Comparison of ENCODE assay signal across 24 cellular contexts in genomic region chr1:29547300-29547699, GRCh38.
"Had no signal": no experiment of that assay in that cellular context is flagged by ENCODE, and none has a peak within 500 bp of the region (broad histone marks: within the 10 kb centered on the region; RNA-seq: fewer than 3 reads in every experiment).

No MANE protein-coding gene starts in this region.

- H3K4me1 Mint-ChIP-seq: immature natural killer cell; naive thymus-derived CD4-positive, alpha-beta T cell; stimulated activated effector memory CD8-positive, alpha-beta T cell treated with anti-CD3 and anti-CD28 coated beads, Interleukin-12 subunit alpha, Interleukin-12 subunit beta, amount 100 ng/mL, for 72 hours had no signal

- DNase-seq: heart left ventricle; hypothalamus; immature natural killer cell; kidney; left ventricle myocardium inferior; mesendoderm; midbrain; mucosa of descending colon; naive thymus-derived CD4-positive, alpha-beta T cell; ovary; small intestine; stimulated activated CD4-positive, alpha-beta T cell treated with anti-CD3 and anti-CD28 coated beads, Interleukin-4, amount 100 ng/mL, for 24 hours; stimulated activated naive CD4-positive, alpha-beta T cell; thyroid gland; transverse colon; upper lobe of left lung had no signal

- H3K36me3 ChIP-seq: heart left ventricle, left ventricle myocardium inferior, ovary, right atrium auricular region, spleen, thyroid gland, transverse colon, upper lobe of left lung had no signal

- H3K27ac Mint-ChIP-seq: immature natural killer cell; naive thymus-derived CD4-positive, alpha-beta T cell; natural killer cell treated with Interleukin-12 subunit alpha and Interleukin-12 subunit beta and Interleukin-15 and Interleukin-18, amount 100 ng/mL, for 72 hours; progenitor cell of endocrine pancreas; stimulated activated effector memory CD8-positive, alpha-beta T cell treated with anti-CD3 and anti-CD28 coated beads, Interleukin-12 subunit alpha, Interleukin-12 subunit beta, amount 100 ng/mL, for 72 hours; stimulated activated naive CD8-positive, alpha-beta T cell treated with anti-CD3 and anti-CD28 coated beads, Interleukin-15, Interleukin-2, amounts not matched to agents 100 ng/mL and 50 ng/mL, for 24 hours had no signal

- H3K9me3 ChIP-seq: heart left ventricle, left ventricle myocardium inferior, mucosa of descending colon, ovary, right atrium auricular region, spleen, thyroid gland, transverse colon, upper lobe of left lung had no signal

- H3K4me1 ChIP-seq: heart left ventricle, left ventricle myocardium inferior, right atrium auricular region, spleen, thyroid gland, transverse colon had no signal

- H3K4me3 ChIP-seq: heart left ventricle, left ventricle myocardium inferior, lung, mucosa of descending colon, ovary, right atrium auricular region, spleen, thyroid gland, transverse colon, upper lobe of left lung had no signal

- ATAC-seq: heart left ventricle; mucosa of descending colon; naive thymus-derived CD4-positive, alpha-beta T cell; natural killer cell treated with Interleukin-12 subunit alpha and Interleukin-12 subunit beta and Interleukin-15 and Interleukin-18, amount 100 ng/mL, for 72 hours; sciatic nerve; stimulated activated effector memory CD8-positive, alpha-beta T cell treated with anti-CD3 and anti-CD28 coated beads, Interleukin-12 subunit alpha, Interleukin-12 subunit beta, amount 100 ng/mL, for 72 hours had no signal

- H3K27ac ChIP-seq: heart left ventricle, left ventricle myocardium inferior, ovary, right atrium auricular region, spleen, thyroid gland, transverse colon, upper lobe of left lung had no signal

- H3K9me3 Mint-ChIP-seq: natural killer cell treated with Interleukin-12 subunit alpha and Interleukin-12 subunit beta and Interleukin-15 and Interleukin-18, amount 100 ng/mL, for 72 hours; stimulated activated effector memory CD8-positive, alpha-beta T cell treated with anti-CD3 and anti-CD28 coated beads, Interleukin-12 subunit alpha, Interleukin-12 subunit beta, amount 100 ng/mL, for 72 hours; stimulated activated naive CD8-positive, alpha-beta T cell treated with anti-CD3 and anti-CD28 coated beads, Interleukin-15, Interleukin-2, amounts not matched to agents 100 ng/mL and 50 ng/mL, for 24 hours had no signal

- H3K36me3 Mint-ChIP-seq: immature natural killer cell; naive thymus-derived CD4-positive, alpha-beta T cell; natural killer cell treated with Interleukin-12 subunit alpha and Interleukin-12 subunit beta and Interleukin-15 and Interleukin-18, amount 100 ng/mL, for 72 hours; stimulated activated effector memory CD8-positive, alpha-beta T cell treated with anti-CD3 and anti-CD28 coated beads, Interleukin-12 subunit alpha, Interleukin-12 subunit beta, amount 100 ng/mL, for 72 hours had no signal

- H3K27me3 Mint-ChIP-seq: stimulated activated naive CD8-positive, alpha-beta T cell treated with anti-CD3 and anti-CD28 coated beads, Interleukin-15, Interleukin-2, amounts not matched to agents 100 ng/mL and 50 ng/mL, for 24 hours had no signal

- H3K4me3 Mint-ChIP-seq: immature natural killer cell; naive thymus-derived CD4-positive, alpha-beta T cell; natural killer cell treated with Interleukin-12 subunit alpha and Interleukin-12 subunit beta and Interleukin-15 and Interleukin-18, amount 100 ng/mL, for 72 hours; stimulated activated effector memory CD8-positive, alpha-beta T cell treated with anti-CD3 and anti-CD28 coated beads, Interleukin-12 subunit alpha, Interleukin-12 subunit beta, amount 100 ng/mL, for 72 hours; stimulated activated naive CD8-positive, alpha-beta T cell treated with anti-CD3 and anti-CD28 coated beads, Interleukin-15, Interleukin-2, amounts not matched to agents 100 ng/mL and 50 ng/mL, for 24 hours had no signal

- H3K27me3 ChIP-seq: ovary, right atrium auricular region, thyroid gland, upper lobe of left lung had no signal
